ENCODE assay signal across 8 cellular contexts in the genomic region with DNA sequence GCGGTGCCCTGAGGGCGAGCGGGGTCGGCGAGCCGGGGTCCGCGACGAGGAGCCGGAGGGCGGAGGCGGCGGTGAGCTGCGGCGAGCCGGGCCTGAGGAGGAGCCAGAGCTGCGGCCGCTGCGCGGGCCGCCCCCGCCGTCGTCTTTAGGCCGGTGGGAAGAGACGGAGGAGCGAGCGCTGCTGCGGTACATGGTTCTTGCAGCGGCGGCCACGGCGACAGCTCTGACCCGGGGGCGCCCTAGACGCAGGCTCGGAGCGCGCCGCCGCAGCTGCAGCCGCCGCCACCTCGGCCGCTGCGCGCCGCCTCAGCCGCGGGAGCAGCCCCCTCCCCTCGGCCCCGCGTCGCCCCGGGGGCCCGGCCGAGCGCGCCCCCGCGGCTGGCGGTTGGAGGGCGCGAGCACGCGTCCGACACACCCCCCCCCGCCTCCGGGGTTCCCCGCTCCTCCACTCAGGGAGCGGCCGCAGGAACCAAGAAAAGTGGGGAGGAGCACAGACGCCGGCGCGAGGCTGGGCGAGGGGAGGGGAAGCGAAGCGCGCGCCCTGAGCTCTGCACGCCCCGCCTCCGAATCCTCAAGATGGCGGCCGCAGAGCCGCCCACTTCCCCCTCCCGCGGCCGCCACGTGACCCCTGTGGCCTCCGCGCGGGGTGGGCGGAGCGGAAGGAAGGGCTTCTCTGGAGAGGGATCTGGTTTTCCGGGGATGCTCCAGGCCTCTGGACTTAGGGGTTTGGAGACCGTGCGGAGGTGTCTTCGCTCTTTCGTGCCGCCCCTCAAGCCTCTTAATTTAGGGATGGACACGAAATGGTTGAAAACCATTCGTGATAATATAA. TPM values are rescaled to one million over a fixed set of nuclear protein-coding genes. Genes with fewer than 3 reads are reported as not detected.
A peak's percentile ranks its signal among the peaks of the same experiment; 100 is the strongest.
DNase-seq lines count a peak whose midpoint lies in the region; ATAC-seq lines count a peak whose summit lies in the region.

A gene with protein sequence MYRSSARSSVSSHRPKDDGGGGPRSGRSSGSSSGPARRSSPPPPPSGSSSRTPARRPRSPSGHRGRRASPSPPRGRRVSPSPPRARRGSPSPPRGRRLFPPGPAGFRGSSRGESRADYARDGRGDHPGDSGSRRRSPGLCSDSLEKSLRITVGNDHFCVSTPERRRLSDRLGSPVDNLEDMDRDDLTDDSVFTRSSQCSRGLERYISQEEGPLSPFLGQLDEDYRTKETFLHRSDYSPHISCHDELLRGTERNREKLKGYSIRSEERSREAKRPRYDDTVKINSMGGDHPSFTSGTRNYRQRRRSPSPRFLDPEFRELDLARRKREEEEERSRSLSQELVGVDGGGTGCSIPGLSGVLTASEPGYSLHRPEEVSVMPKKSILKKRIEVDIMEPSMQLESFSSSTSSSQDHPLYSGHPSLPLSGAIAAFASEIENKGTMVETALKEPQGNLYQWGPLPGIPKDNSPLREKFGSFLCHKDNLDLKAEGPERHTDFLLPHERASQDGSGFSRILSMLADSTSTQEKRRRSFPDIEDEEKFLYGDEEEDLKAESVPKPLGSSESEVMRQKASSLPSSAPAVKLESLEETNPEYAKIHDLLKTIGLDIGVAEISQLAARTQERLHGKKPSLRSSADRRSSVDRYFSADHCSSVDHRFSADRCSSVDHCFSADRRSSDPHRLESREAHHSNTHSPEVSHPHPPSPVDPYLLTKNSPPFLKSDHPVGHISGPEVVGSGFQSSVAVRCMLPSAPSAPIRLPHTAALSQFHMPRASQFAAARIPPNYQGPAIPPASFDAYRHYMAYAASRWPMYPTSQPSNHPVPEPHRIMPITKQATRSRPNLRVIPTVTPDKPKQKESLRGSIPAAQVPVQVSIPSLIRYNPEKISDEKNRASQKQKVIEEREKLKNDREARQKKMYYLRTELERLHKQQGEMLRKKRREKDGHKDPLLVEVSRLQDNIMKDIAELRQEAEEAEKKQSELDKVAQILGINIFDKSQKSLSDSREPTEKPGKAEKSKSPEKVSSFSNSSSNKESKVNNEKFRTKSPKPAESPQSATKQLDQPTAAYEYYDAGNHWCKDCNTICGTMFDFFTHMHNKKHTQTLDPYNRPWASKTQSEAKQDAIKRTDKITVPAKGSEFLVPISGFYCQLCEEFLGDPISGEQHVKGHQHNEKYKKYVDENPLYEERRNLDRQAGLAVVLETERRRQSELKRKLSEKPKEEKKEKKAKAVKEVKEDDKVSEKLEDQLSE (N-terminal part only) (minus strand): TSS at position 474 of the 829 bp plus-strand sequence. CDS start 282 bp downstream, at position 192.

- ATAC-seq in GM21529 (IDR thresholded peaks at IDR 0.05; ENCODE audit: unreplicated experiment) = peak; percentile 76

- peaks cover 22 to 26% (median 23%) of the 10 kb centered on the region in 3 donors for H3K4me1 Mint-ChIP-seq in IgD-negative memory B cell

- peak within 1 kb of the TSS; percentile 88 to 94 (median 91) for H3K27ac Mint-ChIP-seq in IgD-negative memory B cell

- peaks cover under 1% of the 10 kb centered on the region for H3K27me3 Mint-ChIP-seq in IgD-negative memory B cell

- H3K36me3 Mint-ChIP-seq in IgD-negative memory B cell = peaks cover 7% of the 10 kb centered on the region

- no peaks in the 10 kb centered on the region for H3K9me3 Mint-ChIP-seq in IgD-negative memory B cell

- H3K4me3 Mint-ChIP-seq in IgD-negative memory B cell = peak within 1 kb of the TSS; percentile 89 to 97 (median 94)

- DNase-seq in DMS 273 (lab: John Stamatoyannopoulos, UW; ENCODE audit: unreplicated experiment) (peak; percentile 99), OCI-M1 (lab: John Stamatoyannopoulos, UW) (peak; percentile 99), activated T-cell treated with anti-CD3 and anti-CD28 coated beads for 1 hour (ENCODE audit: low read depth) (peak; percentile 88), epidermal melanocyte (ENCODE audit: insufficient read length, low spot score) (peak; percentile 87), middle frontal gyrus (ENCODE audit: extremely low spot score, low spot score) (peak; percentile 94)
- peak; percentile 88 to 90 for DNase-seq in stimulated activated CD8-positive, alpha-beta memory T cell treated with anti-CD3 and anti-CD28 coated beads, Interleukin-2, amount 100 ng/mL, for 1 hour (ENCODE audit: low read depth in 2 of 2)

RNA-seq across cellular contexts. Expression of the gene that starts here (rescaled TPM):
- 10.7 TPM for polyA plus RNA-seq in IgD-negative memory B cell

Comparison
In these comparisons a context has a peak if more than half of its experiments do, and no peak if none do; other contexts are left out.
1. Peak in every context shown above with its lines: DNase-seq and ATAC-seq.